ENCODE assay signal across 23 cellular contexts in genomic region chr3:120203621-120204020, GRCh38.
DNase-seq lines count a peak whose midpoint lies in the region; ATAC-seq, FAIRE-seq and TF ChIP-seq lines count a peak whose summit lies in the region.
"Had no signal": no experiment of that assay in that cellular context is flagged by ENCODE, and none has a peak within 500 bp of the region (broad histone marks: within the 10 kb centered on the region; RNA-seq: fewer than 3 reads in every experiment).

No MANE protein-coding gene starts in this region.

- TF ChIP-seq RAD21 in H1 (IDR thresholded peaks at IDR 0.05 in 1 of 2, conservative IDR thresholded peaks at IDR 0.05 in 1 of 2; ENCODE audit: low read depth in 2 of 2, low read length in 2 of 2), result no peak

- no peaks in the 10 kb centered on the region for H3K36me3 Mint-ChIP-seq in CD14-positive monocyte

- no peak for TF ChIP-seq CTCF in CD14-positive monocyte (IDR thresholded peaks at IDR 0.05)
- TF ChIP-seq CTCF in H1 (IDR thresholded peaks at IDR 0.05; ENCODE audit: control extremely low read depth in 1 of 3, insufficient read depth in 1 of 3, low read depth in 1 of 3, low read length in 3 of 3), result no peak
- no peak for TF ChIP-seq CTCF in lower lobe of right lung (IDR thresholded peaks at IDR 0.05)
- no peak for TF ChIP-seq CTCF in psoas muscle (IDR thresholded peaks at IDR 0.05)
- no peak for TF ChIP-seq CTCF in tibial artery (IDR thresholded peaks at IDR 0.05)

- no peaks in the 10 kb centered on the region for H3K4me1 ChIP-seq in H1 (replicated peaks in 1 of 4; ENCODE audit: control insufficient read depth in 3 of 4, insufficient read depth in 4 of 4, low read length in 3 of 4)
- H3K4me1 ChIP-seq in lower lobe of right lung, result peaks cover 23% of the 10 kb centered on the region
- peaks cover 19% of the 10 kb centered on the region for H3K4me1 ChIP-seq in psoas muscle
- H3K4me1 ChIP-seq in tibial artery, result peaks cover 0 to 15% (median 1%) of the 10 kb centered on the region in 4 donors
- H3K4me1 ChIP-seq: Caco-2 had no signal

- H3K4me3 Mint-ChIP-seq in CD14-positive monocyte, result peak overlapping the region; percentile 61 to 73
- H3K4me3 Mint-ChIP-seq: B cell; CD4-positive, alpha-beta T cell had no signal

- H3K23ac ChIP-seq in H1 (ENCODE audit: insufficient read length), result no peak overlapping the region

- no peak overlapping the region for H3K56ac ChIP-seq in H1 (replicated peaks; ENCODE audit: insufficient read length, low read depth, low read length)

- H2BK15ac ChIP-seq in H1 (ENCODE audit: low read length), result no peak overlapping the region

- H3K9me3 ChIP-seq in H1 (ENCODE audit: insufficient read depth in 2 of 2, low read depth in 1 of 2, low read length in 1 of 2) (no peaks in the 10 kb centered on the region), lower lobe of right lung (no peaks in the 10 kb centered on the region), psoas muscle (no peaks in the 10 kb centered on the region), tibial artery (no peaks in the 10 kb centered on the region)
- H3K9me3 ChIP-seq: A549 had no signal

- H3K4me3 ChIP-seq in H1 (ENCODE audit: extremely low read depth in 1 of 4, insufficient read depth in 2 of 4, low read depth in 3 of 4, low read length in 4 of 4) (no peak overlapping the region), lower lobe of right lung (peak overlapping the region; percentile 13), psoas muscle (no peak overlapping the region), tibial artery (no peak overlapping the region)
- H3K4me3 ChIP-seq: A549 had no signal

- FAIRE-seq in H1 (lab: Jason Lieb, UNC), result no peak
- FAIRE-seq: A549, GM12891, RCC 7860 had no signal

- H3K36me3 ChIP-seq in H1 (ENCODE audit: control insufficient read depth in 2 of 4, insufficient read depth in 4 of 4, low read length in 3 of 4) (no peaks in the 10 kb centered on the region), lower lobe of right lung (no peaks in the 10 kb centered on the region), psoas muscle (ENCODE audit: insufficient read depth in 1 of 2, low read depth in 1 of 2) (no peaks in the 10 kb centered on the region), tibial artery (no peaks in the 10 kb centered on the region)

- H2BK120ac ChIP-seq in H1 (replicated peaks; ENCODE audit: low read depth, low read length), result no peak overlapping the region

- H3K23me2 ChIP-seq in H1 (ENCODE audit: low read depth, low read length), result no peaks in the 10 kb centered on the region

- no peak overlapping the region for H4K5ac ChIP-seq in H1 (ENCODE audit: insufficient read length, low read depth, low read length)

- CTCF ChIA-PET in H1 (lab: Charles Lee; ENCODE audit: partially characterized antibody), result interaction anchor here (1.1 kb wide), 1 partner anchor 75 kb away, joined by 5 read pairs; no protein-coding TSS in a partner anchor

- H3K4me2 ChIP-seq in H1 (ENCODE audit: insufficient read depth in 1 of 2, low read depth in 2 of 2, low read length in 2 of 2), result no peak overlapping the region
- H3K4me2 ChIP-seq: A549 had no signal

- no peak for TF ChIP-seq EP300 in H1 (IDR thresholded peaks at IDR 0.05; ENCODE audit: borderline replicate concordance in 1 of 2, low read depth in 2 of 2, low read length in 2 of 2)

- H4K8ac ChIP-seq in H1 (ENCODE audit: extremely low read depth, insufficient read depth, low read length), result no peak overlapping the region

- H3K27ac Mint-ChIP-seq in CD14-positive monocyte, result peak overlapping the region; percentile 70 to 88 (median 87)
- H3K27ac Mint-ChIP-seq: B cell; CD4-positive, alpha-beta T cell had no signal

- H3K18ac ChIP-seq in H1 (ENCODE audit: extremely low read depth, low read length), result no peak overlapping the region

- H3K27ac ChIP-seq in H1 (ENCODE audit: low read depth, low read length) (no peak overlapping the region), lower lobe of right lung (peak overlapping the region; percentile 19), psoas muscle (peak overlapping the region; percentile 67), tibial artery (no peak overlapping the region)
- H3K27ac ChIP-seq: A549 had no signal

- H2BK5ac ChIP-seq in H1 (ENCODE audit: low read depth, low read length), result no peak overlapping the region

- peaks cover 51% of the 10 kb centered on the region for H3K4me1 Mint-ChIP-seq in CD14-positive monocyte
- H3K4me1 Mint-ChIP-seq: B cell had no signal

- 0 out of 2 replicates have a peak overlapping the region, but pooled peaks have one; percentile 1 for H2AK5ac ChIP-seq in H1 (ENCODE audit: low read depth, low read length)

- POLR2A ChIA-PET in H1 (lab: Charles Lee; ENCODE audit: partially characterized antibody), result no interaction called here

- H3K14ac ChIP-seq in H1 (ENCODE audit: insufficient read length), result no peak overlapping the region

- H2BK12ac ChIP-seq in H1 (ENCODE audit: low read depth, low read length), result no peak overlapping the region

- no peak for DNase-seq in CD14-positive monocyte (ENCODE audit: low spot score)
- no peak for DNase-seq in H1 (ENCODE audit: low read depth in 1 of 2, low spot score in 2 of 2)
- no peak for DNase-seq in lower lobe of right lung
- DNase-seq in psoas muscle, result no peak
- no peak for DNase-seq in medulla oblongata (ENCODE audit: extremely low spot score)
- DNase-seq in tibial artery, result no peak
- DNase-seq in stimulated activated CD8-positive, alpha-beta memory T cell treated with anti-CD3 and anti-CD28 coated beads, Interleukin-4, amount 100 ng/mL, for 48 hours, result no peak
- DNase-seq: Caco-2; CD4-positive, alpha-beta T cell; GOT3; MM.1S; NCI-H1048; NCI-H1417 treated with DMSO at 0.1 percent for 48 hours; NCI-H187 treated with DMSO at 0.1 percent for 48 hours; NCI-H2107; NCI-H526 treated with DMSO at 0.1 percent for 48 hours; OCI-M1 had no signal

- no peaks in the 10 kb centered on the region for H4K20me1 ChIP-seq in H1 (replicated peaks in 1 of 2; ENCODE audit: control insufficient read depth in 1 of 2, insufficient read depth in 2 of 2, low read length in 2 of 2)

- peaks cover 0 to 3% (median 0%) of the 10 kb centered on the region in 7 donors for H3K9me3 Mint-ChIP-seq in CD14-positive monocyte
- H3K9me3 Mint-ChIP-seq: CD4-positive, alpha-beta T cell had no signal

- 93% methylated on average over 7 of the region's 7 CpGs; no CpG with 5 or more reads in 1 of the 2 experiments for WGBS in H1 (ENCODE audit: extremely low coverage in 1 of 2, insufficient coverage in 1 of 2, insufficient read length in 1 of 2, insufficient replicate concordance in 2 of 2, low coverage in 1 of 2, low lambda C conversion rate in 2 of 2, missing lambda C conversion rate in 1 of 2), 2 experiments
- WGBS in psoas muscle, 3 donors, result 73 to 81% (median 77%) methylated on average over 7 of the region's 7 CpGs

- no peak overlapping the region for H4K91ac ChIP-seq in H1 (replicated peaks; ENCODE audit: insufficient read length, low read length)

- TF ChIP-seq POLR2A in H1 (IDR thresholded peaks at IDR 0.05; ENCODE audit: control extremely low read depth in 1 of 2, low read depth in 2 of 2, low read length in 2 of 2), result no peak

- no peak overlapping the region for H2AFZ ChIP-seq in H1 (ENCODE audit: low read length)

- intact Hi-C loops in CD14-positive monocyte (cut with micrococcal nuclease) (no loop called here), lower lobe of right lung (cut with DNase I) (no loop called here), psoas muscle (cut with DNase I) (loop anchor here in 1 of 2 donors (5.0 kb wide), 1 partner anchor 106 kb away; no protein-coding TSS in a partner anchor), tibial artery (cut with DNase I; ENCODE audit: low total_unique reads) (no loop called here)

- no peak for ATAC-seq in lower lobe of right lung
- peak in 1 of 4 donors; percentile 3 for ATAC-seq in psoas muscle
- no peak for ATAC-seq in GM19455 (IDR thresholded peaks at IDR 0.05; ENCODE audit: unreplicated experiment)
- ATAC-seq: A549, HCT116 had no signal

- H2BK20ac ChIP-seq in H1 (ENCODE audit: low read length), result no peak overlapping the region

- H3K9ac ChIP-seq in H1 (replicated peaks in 1 of 4; ENCODE audit: extremely low read depth in 1 of 4, low read depth in 3 of 4, low read length in 3 of 4), result no peak overlapping the region

- H3K27me3 ChIP-seq in H1 (replicated peaks in 1 of 4; ENCODE audit: control insufficient read depth in 3 of 4, extremely low read depth in 1 of 4, insufficient read depth in 3 of 4, low read length in 3 of 4), result no peaks in the 10 kb centered on the region
- no peaks in the 10 kb centered on the region for H3K27me3 ChIP-seq in lower lobe of right lung (ENCODE audit: low read depth)
- H3K27me3 ChIP-seq in psoas muscle (ENCODE audit: insufficient read depth in 3 of 3, low read length in 2 of 3), result no peaks in the 10 kb centered on the region
- H3K27me3 ChIP-seq in tibial artery, result no peaks in the 10 kb centered on the region

- H3K79me1 ChIP-seq in H1 (ENCODE audit: low read depth, low read length), result no peaks in the 10 kb centered on the region

- H3K79me2 ChIP-seq in H1 (ENCODE audit: control insufficient read depth in 1 of 2, insufficient read depth in 2 of 2, low read length in 2 of 2), result no peaks in the 10 kb centered on the region

- H3K27me3 Mint-ChIP-seq in CD14-positive monocyte (ENCODE audit: low read depth in 3 of 3), result no peaks in the 10 kb centered on the region
- H3K27me3 Mint-ChIP-seq: B cell; CD4-positive, alpha-beta T cell had no signal

- no peak overlapping the region for H3K4ac ChIP-seq in H1 (replicated peaks; ENCODE audit: insufficient read length, low read depth, low read length)

Comparison
In these comparisons a context has a peak if more than half of its experiments do, and no peak if none do; other contexts are left out.
1. H3K27ac ChIP-seq: peak in lower lobe of right lung (single experiment) and psoas muscle (single experiment); none in H1 (single experiment) and tibial artery (0 of 2).